ENCODE assay signal across 11 cellular contexts in the genomic region with DNA sequence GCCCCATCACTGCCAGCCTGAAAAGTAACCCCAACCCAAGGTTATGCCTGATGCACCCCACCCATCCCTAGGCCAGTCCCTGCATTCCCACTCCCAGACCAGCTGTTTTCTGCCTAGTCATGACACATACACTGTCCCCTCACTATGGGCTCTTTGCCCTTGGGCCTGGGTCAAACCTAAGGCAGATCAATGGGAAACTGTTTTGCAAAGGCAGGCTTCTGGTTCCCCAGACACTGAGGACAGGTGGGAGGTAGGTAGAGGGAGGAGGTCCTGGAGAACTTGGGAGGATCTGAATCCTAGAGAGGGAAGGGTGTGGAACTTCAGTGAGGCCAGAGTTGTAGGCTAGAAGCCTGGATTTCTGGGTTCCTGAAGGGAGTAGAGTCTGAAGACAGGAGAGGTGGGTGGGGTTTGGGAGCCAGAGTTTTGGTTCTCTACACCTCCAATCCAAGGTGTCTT. TPM values are rescaled to one million over a fixed set of nuclear protein-coding genes. Genes with fewer than 3 reads are reported as not detected.
A peak's percentile ranks its signal among the peaks of the same experiment; 100 is the strongest.
DNase-seq lines count a peak whose midpoint lies in the region; ATAC-seq, FAIRE-seq and TF ChIP-seq lines count a peak whose summit lies in the region.
"Had no signal": no experiment of that assay in that cellular context is flagged by ENCODE, and none has a peak within 500 bp of the region (broad histone marks: within the 10 kb centered on the region; RNA-seq: fewer than 3 reads in every experiment).

No MANE protein-coding gene starts in this region.

- H3K4me3 Mint-ChIP-seq in naive B cell: peak overlapping the region; percentile 94 to 99 (median 99)

- no peaks in the 10 kb centered on the region for H3K9me3 Mint-ChIP-seq in naive B cell

- intact Hi-C loops in pancreas (cut with DNase I): no loop called here

- peak overlapping the region; percentile 97 for H3K9ac ChIP-seq in Karpas-422 (ENCODE audit: low read length)

- H3K27ac Mint-ChIP-seq in naive B cell: peak overlapping the region; percentile 83 to 99 (median 95)

- H3K4me1 ChIP-seq in Karpas-422 (ENCODE audit: low read length) (peaks cover 51% of the 10 kb centered on the region), pancreas (peaks cover 22 to 31% (median 25%) of the 10 kb centered on the region in 3 donors)

- peaks cover 35% of the 10 kb centered on the region for H3K79me2 ChIP-seq in Karpas-422 (ENCODE audit: low read length)

- no peaks in the 10 kb centered on the region for H3K9me2 ChIP-seq in Karpas-422 (replicated peaks; ENCODE audit: insufficient read depth, low read length)

- H3K9me3 ChIP-seq in AG04450 (ENCODE audit: control insufficient read depth, insufficient read depth, low read length) (peaks cover 4% of the 10 kb centered on the region; the same call in 1 of the 2 replicates), Karpas-422 (ENCODE audit: low read length) (no peaks in the 10 kb centered on the region), pancreas (no peaks in the 10 kb centered on the region)

- H3K36me3 ChIP-seq in Karpas-422 (ENCODE audit: insufficient read depth, low read length) (peaks cover 26% of the 10 kb centered on the region), pancreas (peaks cover 0 to 21% (median 17%) of the 10 kb centered on the region in 3 donors)

- POLR2A ChIA-PET in AG04450 (lab: Yijun Ruan, JAX): interaction anchor here (1.0 to 2.6 kb wide), 3 partner anchors 81 to 129 kb away, joined by 3 to 14 read pairs (median 4); a partner anchor contains a TSS

- H3K4me2 ChIP-seq in Karpas-422 (ENCODE audit: low read depth, low read length, poor library complexity, severe bottlenecking): peak overlapping the region; percentile 89

- H3K36me3 Mint-ChIP-seq in naive B cell: peaks cover 9 to 25% of the 10 kb centered on the region in 2 donors

- H3K27ac ChIP-seq in AG04450 (ENCODE audit: low read depth, low read length) (peak overlapping the region; percentile 52), Karpas-422 (ENCODE audit: low read length) (peak overlapping the region; percentile 90), cingulate gyrus (ENCODE audit: low read depth, low read length) (peak overlapping the region; percentile 88), pancreas (peak overlapping the region in 2 of 4 donors; percentile 71 to 89)

- DNase-seq in AG04450 (ENCODE audit: low read depth, low spot score): no peak
- no peak for DNase-seq in Karpas-422
- DNase-seq in naive B cell: no peak
- no peak for DNase-seq in pancreas
- no peak for DNase-seq in NCI-H2029 treated with DMSO at 0.1 percent for 48 hours (lab: John Stamatoyannopoulos, UW)
- no peak for DNase-seq in NCI-H774 (lab: John Stamatoyannopoulos, UW)
- no peak for DNase-seq in GM20000 (ENCODE audit: low spot score)
- DNase-seq: NCI-H1694 had no signal

- CTCF ChIA-PET in AG04450 (lab: Charles Lee): no interaction called here

- H3K4me1 Mint-ChIP-seq in naive B cell: peaks cover 61 to 69% (median 69%) of the 10 kb centered on the region in 3 donors

- H3K27me3 Mint-ChIP-seq in naive B cell: no peaks in the 10 kb centered on the region

- peak overlapping the region; percentile 96 for H3K4me3 ChIP-seq in AG04450 (ENCODE audit: low read depth, low read length)
- peak overlapping the region; percentile 95 for H3K4me3 ChIP-seq in Karpas-422 (ENCODE audit: low read length)
- peak overlapping the region in 2 of 4 donors; percentile 62 to 69 for H3K4me3 ChIP-seq in pancreas

- no peaks in the 10 kb centered on the region for H4K20me1 ChIP-seq in Karpas-422 (ENCODE audit: insufficient read depth, low read depth, low read length)

- no peaks in the 10 kb centered on the region for H3K27me3 ChIP-seq in AG04450 (ENCODE audit: control insufficient read depth, insufficient read depth, low read length)
- H3K27me3 ChIP-seq in Karpas-422 (ENCODE audit: low read length): no peaks in the 10 kb centered on the region
- H3K27me3 ChIP-seq in pancreas: no peaks in the 10 kb centered on the region

- H2AFZ ChIP-seq in Karpas-422 (ENCODE audit: low read length): no peak overlapping the region

- no peak for FAIRE-seq in pancreas (lab: Jason Lieb, UNC)
- FAIRE-seq: endometrium had no signal

- TF ChIP-seq CTCF in AG04450 (IDR thresholded peaks at IDR 0.05; ENCODE audit: low read depth, low read length) (no peak), pancreas (IDR thresholded peaks at IDR 0.05) (no peak), GM20000 (IDR thresholded peaks at IDR 0.05; ENCODE audit: extremely low read depth, missing control alignments) (no peak)

- ATAC-seq in naive B cell (ENCODE audit: low read depth in 2 of 2): no peak
- no peak for ATAC-seq in pancreas

RNA-seq across cellular contexts. Expression of a gene that starts 2.1 kb away (rescaled TPM):
- polyA plus RNA-seq in AG04450 (2011; rRNA removed) (466 and 531 TPM in 2 replicates), naive B cell (ENCODE audit: low read depth in 6 of 6) (100 to 1,000 TPM; 536 to 743 (median 628) TPM), pancreas (100 to 1,000 TPM in 1 of 2 donors, 10 to 100 TPM in 1; 91.8 to 154 TPM)
- 384 and 467 TPM in 2 replicates for polyA minus RNA-seq in AG04450 (2011; rRNA and poly(A)+ RNA removed)
- total RNA-seq in Karpas-422 (2014; rRNA removed; shearing (Covaris generic); ENCODE audit: low replicate concordance): 385 and 405 TPM in 2 replicates
- total RNA-seq in pancreas: 100 to 1,000 TPM in 2 of 6 donors, 10 to 100 TPM in 4; 61.0 to 150 (median 80.8) TPM

RNA-seq across cellular contexts. Expression of a gene that starts 5.2 kb away (rescaled TPM):
- polyA plus RNA-seq in AG04450 (2011; rRNA removed) (44.4 and 59.1 TPM in 2 replicates), naive B cell (ENCODE audit: low read depth in 6 of 6) (10 to 100 TPM; 57.1 to 87.6 (median 82.1) TPM), pancreas (10 to 100 TPM; 58.2 to 68.8 TPM)
- polyA minus RNA-seq in AG04450 (2011; rRNA and poly(A)+ RNA removed): 22.7 and 34.5 TPM in 2 replicates
- 13.3 and 24.0 TPM in 2 replicates for total RNA-seq in Karpas-422 (2014; rRNA removed; shearing (Covaris generic); ENCODE audit: low replicate concordance)
- 10 to 100 TPM in 4 of 6 donors, 1 to 10 TPM in 2; 6.5 to 32.8 (median 13.0) TPM for total RNA-seq in pancreas

RNA-seq across cellular contexts. Expression of a gene that starts 5.5 kb away (rescaled TPM):
- polyA plus RNA-seq in AG04450 (2011; rRNA removed) (6.4 and 7.2 TPM in 2 replicates), naive B cell (ENCODE audit: low read depth in 6 of 6) (1 to 10 TPM in 5 of 6 donors, not detected in 1; 1.9 to 9.3 (median 2.6) TPM), pancreas (10 to 100 TPM; 11.3 to 17.4 TPM)
- 9.8 and 13.9 TPM in 2 replicates for polyA minus RNA-seq in AG04450 (2011; rRNA and poly(A)+ RNA removed)
- 30.5 and 58.4 TPM in 2 replicates for total RNA-seq in Karpas-422 (2014; rRNA removed; shearing (Covaris generic); ENCODE audit: low replicate concordance)
- 1 to 10 TPM; 2.2 to 7.6 (median 5.3) TPM for total RNA-seq in pancreas

RNA-seq across cellular contexts. Expression of a gene that starts 11.1 kb away (rescaled TPM):
- polyA plus RNA-seq in AG04450 (2011; rRNA removed): not detected in 2 replicates
- polyA minus RNA-seq in AG04450 (2011; rRNA and poly(A)+ RNA removed): not detected in 2 replicates
- total RNA-seq in Karpas-422 (2014; rRNA removed; shearing (Covaris generic); ENCODE audit: low replicate concordance): not detected in 2 replicates
- 1 to 10 TPM in 5 of 6 donors, not detected in 1; 3.0 to 5.1 (median 3.7) TPM for polyA plus RNA-seq in naive B cell (ENCODE audit: low read depth in 6 of 6)
- total RNA-seq in pancreas: under 1 TPM in 1 of 6 donors, not detected in 5; 0.06 TPM
- polyA plus RNA-seq in pancreas: under 1 TPM in 1 of 2 donors, not detected in 1; 0.05 TPM

RNA-seq across cellular contexts. Expression of a gene that starts 12.7 kb away (rescaled TPM):
- polyA plus RNA-seq in AG04450 (2011; rRNA removed): not detected in 2 replicates
- polyA minus RNA-seq in AG04450 (2011; rRNA and poly(A)+ RNA removed): not detected in 2 replicates
- not detected in 2 replicates for total RNA-seq in Karpas-422 (2014; rRNA removed; shearing (Covaris generic); ENCODE audit: low replicate concordance)
- not detected for polyA plus RNA-seq in naive B cell (ENCODE audit: low read depth in 6 of 6)
- not detected for total RNA-seq in pancreas
- polyA plus RNA-seq in pancreas: not detected
- total RNA-seq: subcutaneous adipose tissue had no signal
